10 cellular contexts compared by ENCODE assay signal in the genomic region with DNA sequence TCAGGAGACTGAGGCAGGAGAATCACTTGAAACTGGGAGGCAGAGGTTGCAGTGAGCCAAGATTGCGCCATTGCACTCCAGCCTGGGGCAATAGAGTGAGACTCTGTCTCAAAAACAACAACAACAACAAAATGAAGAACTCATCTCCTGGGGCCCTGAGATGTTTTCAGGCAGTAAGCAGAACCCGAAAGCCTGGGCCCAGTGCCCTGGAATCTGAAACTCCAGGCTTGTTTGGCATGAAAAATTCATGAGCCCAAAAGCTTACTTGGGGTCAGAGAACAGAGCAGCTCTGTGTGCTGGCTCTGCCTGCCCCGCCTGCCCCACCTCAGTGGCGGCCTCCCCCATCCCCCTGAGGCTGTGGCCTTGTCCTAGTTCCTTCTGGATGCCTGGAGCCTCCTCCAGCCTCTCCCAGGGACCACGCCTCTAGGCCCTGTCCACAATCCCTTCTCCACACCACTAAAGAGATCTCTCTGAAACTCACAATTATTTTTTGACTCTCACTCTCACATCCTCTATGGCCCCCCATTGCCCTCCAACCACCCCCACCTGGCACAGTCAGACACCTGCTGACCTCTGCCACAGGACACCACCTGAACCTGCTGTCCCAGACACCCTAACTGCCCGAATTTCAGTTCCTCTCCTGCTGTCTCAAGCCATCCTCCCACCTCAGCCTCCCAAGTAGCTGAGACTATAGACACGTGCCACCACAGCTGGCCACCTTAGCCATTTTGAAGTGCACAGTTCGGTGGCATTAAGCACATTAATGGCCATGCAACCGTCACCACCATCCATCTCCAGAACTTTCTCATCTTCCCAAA. TPM values are rescaled to one million over a fixed set of nuclear protein-coding genes. Genes with fewer than 3 reads are reported as not detected.
DNase-seq lines count a peak whose midpoint lies in the region; ATAC-seq and TF ChIP-seq lines count a peak whose summit lies in the region.
"Had no signal": no experiment of that assay in that cellular context is flagged by ENCODE, and none has a peak within 500 bp of the region (broad histone marks: within the 10 kb centered on the region; RNA-seq: fewer than 3 reads in every experiment).

No MANE protein-coding gene starts in this region.

- intact Hi-C loops in esophagus muscularis mucosa (cut with DNase I) (no loop called here), ovary (cut with DNase I) (no loop called here), prostate gland (cut with DNase I) (no loop called here)

- DNase-seq in GM04503 (ENCODE audit: low read depth) (peak; percentile 47), esophagus muscularis mucosa (ENCODE audit: extremely low spot score) (no peak), ovary (peak in 3 of 5 donors; percentile 29 to 72 (median 54)), activated gamma-delta T cell treated with Interleukin-2 at 50 U/mL for 16 hours (no peak), NCI-H82 (lab: John Stamatoyannopoulos, UW) (no peak), prostate gland (ENCODE audit: low spot score) (no peak)

- H3K4me1 ChIP-seq in esophagus muscularis mucosa (peaks cover 0 to 23% (median 6%) of the 10 kb centered on the region in 4 donors), ovary (ENCODE audit: insufficient read depth) (peaks cover 6% of the 10 kb centered on the region), prostate gland (replicated peaks) (no peaks in the 10 kb centered on the region)

- H3K27me3 ChIP-seq in esophagus muscularis mucosa (peaks cover 0 to 45% (median 0%) of the 10 kb centered on the region in 4 donors), ovary (no peaks in the 10 kb centered on the region), prostate gland (replicated peaks; ENCODE audit: insufficient read depth) (no peaks in the 10 kb centered on the region)

- TF ChIP-seq EP300 in esophagus muscularis mucosa (IDR thresholded peaks at IDR 0.05) (no peak), ovary (IDR thresholded peaks at IDR 0.05) (no peak)

- no peaks in the 10 kb centered on the region for H3K36me3 ChIP-seq in esophagus muscularis mucosa
- no peaks in the 10 kb centered on the region for H3K36me3 ChIP-seq in ovary
- H3K36me3 ChIP-seq in prostate gland: no peaks in the 10 kb centered on the region

- peak; percentile 50 for ATAC-seq in HG03432 (IDR thresholded peaks at IDR 0.05; ENCODE audit: unreplicated experiment)
- no peak for ATAC-seq in HG03045 (IDR thresholded peaks at IDR 0.05; ENCODE audit: unreplicated experiment)
- ATAC-seq: Panc1 had no signal

- H3K27ac ChIP-seq in esophagus muscularis mucosa (replicated peaks in 1 of 4) (peak overlapping the region; percentile 14 to 53 (median 20)), ovary (no peak overlapping the region), prostate gland (no peak overlapping the region)

- TF ChIP-seq POLR2A in esophagus muscularis mucosa (IDR thresholded peaks at IDR 0.05; ENCODE audit: low read depth): no peak
- TF ChIP-seq POLR2A in ovary (IDR thresholded peaks at IDR 0.05): no peak
- no peak for TF ChIP-seq POLR2A in prostate gland (IDR thresholded peaks at IDR 0.05)

- H3K4me3 ChIP-seq in esophagus muscularis mucosa (no peak overlapping the region), ovary (no peak overlapping the region), prostate gland (no peak overlapping the region)

- no peaks in the 10 kb centered on the region for H3K9me3 ChIP-seq in esophagus muscularis mucosa
- no peaks in the 10 kb centered on the region for H3K9me3 ChIP-seq in ovary
- no peaks in the 10 kb centered on the region for H3K9me3 ChIP-seq in prostate gland

- WGBS in esophagus muscularis mucosa: 82% methylated on average over 9 of the region's 9 CpGs
- 48 to 52% (median 50%) methylated on average over 9 of the region's 9 CpGs for WGBS in ovary, 3 donors
- 65% methylated on average over 9 of the region's 9 CpGs for WGBS in prostate gland

- TF ChIP-seq CTCF in esophagus muscularis mucosa (IDR thresholded peaks at IDR 0.05) (no peak), ovary (IDR thresholded peaks at IDR 0.05) (no peak), prostate gland (IDR thresholded peaks at IDR 0.05) (no peak)

RNA-seq across cellular contexts. Expression of gene AP1M2, which starts 6.9 kb away (rescaled TPM):
- total RNA-seq in esophagus muscularis mucosa: not detected
- total RNA-seq in ovary: 10 to 100 TPM in 1 of 7 donors, 1 to 10 TPM in 4, under 1 TPM in 1, not detected in 1; 0.86 to 45.5 (median 3.8) TPM
- under 1 TPM; 0.19 to 0.40 TPM for polyA plus RNA-seq in ovary
- 10 to 100 TPM; 28.1 to 85.8 TPM for total RNA-seq in prostate gland
- total RNA-seq: lung microvascular endothelial cell had no signal

RNA-seq across cellular contexts. Expression of gene CDKN2D, which starts 25.2 kb away (rescaled TPM):
- 10 to 100 TPM; 11.2 to 30.0 (median 18.3) TPM for total RNA-seq in esophagus muscularis mucosa
- total RNA-seq in ovary: 1 to 10 TPM; 4.4 to 7.4 (median 5.6) TPM
- 1 to 10 TPM; 2.8 to 7.6 TPM for polyA plus RNA-seq in ovary
- 1 to 10 TPM; 3.7 to 8.2 TPM for total RNA-seq in prostate gland

RNA-seq across cellular contexts. Expression of gene KRI1, which starts 28.2 kb away (rescaled TPM):
- total RNA-seq in esophagus muscularis mucosa (10 to 100 TPM; 13.7 to 23.9 (median 16.0) TPM), ovary (10 to 100 TPM; 12.3 to 28.9 (median 23.6) TPM), prostate gland (10 to 100 TPM; 23.6 to 23.8 TPM)
- polyA plus RNA-seq in ovary: 10 to 100 TPM; 20.1 to 24.2 TPM

RNA-seq across cellular contexts. Expression of gene SLC44A2, which starts 31.3 kb away (rescaled TPM):
- 10 to 100 TPM; 26.2 to 71.2 (median 46.1) TPM for total RNA-seq in esophagus muscularis mucosa
- 100 to 1,000 TPM in 1 of 7 donors, 10 to 100 TPM in 6; 18.1 to 137 (median 52.3) TPM for total RNA-seq in ovary
- 10 to 100 TPM; 37.6 to 94.1 TPM for polyA plus RNA-seq in ovary
- 100 to 1,000 TPM in 1 of 2 donors, 10 to 100 TPM in 1; 91.1 to 402 TPM for total RNA-seq in prostate gland

RNA-seq across cellular contexts. Expression of gene ATG4D, which starts 50.3 kb away (rescaled TPM):
- total RNA-seq in esophagus muscularis mucosa: 10 to 100 TPM; 18.2 to 44.1 (median 29.7) TPM
- total RNA-seq in ovary: 10 to 100 TPM; 13.9 to 26.9 (median 24.1) TPM
- polyA plus RNA-seq in ovary: 10 to 100 TPM in 1 of 2 donors, 1 to 10 TPM in 1; 3.1 to 20.8 TPM
- 10 to 100 TPM; 36.3 to 57.9 TPM for total RNA-seq in prostate gland

Comparison
In these comparisons a context has a peak if more than half of its experiments do, and no peak if none do; other contexts are left out.
1. DNase-seq: peak in GM04503 (single experiment) and ovary (3 of 5); none in esophagus muscularis mucosa (single experiment), activated gamma-delta T cell treated with Interleukin-2 at 50 U/mL for 16 hours (single experiment), NCI-H82 (single experiment) and prostate gland (single experiment).
2. H3K27ac ChIP-seq: peak in esophagus muscularis mucosa (4 of 4); none in ovary (0 of 2) and prostate gland (0 of 2).